8 cellular contexts compared by ENCODE assay signal in genomic region chr20:36092424-36093024, GRCh38.
DNase-seq lines count a peak whose midpoint lies in the region; ATAC-seq and TF ChIP-seq lines count a peak whose summit lies in the region.

No MANE protein-coding gene starts in this region.

- TF ChIP-seq CTCF in coronary artery (IDR thresholded peaks at IDR 0.05) (no peak), tibial nerve (IDR thresholded peaks at IDR 0.05) (no peak)

- 0 out of 2 replicates have a peak, but pooled peaks cover 2% of the 10 kb centered on the region for H3K9me3 ChIP-seq in SJSA1 (replicated peaks)
- H3K9me3 ChIP-seq in tibial nerve = no peaks in the 10 kb centered on the region

- WGBS in tibial nerve, 2 donors = 2% methylated on average over 13 of the region's 85 CpGs; no CpG with 5 or more reads in 1 of the 2 donors

- H3K27ac ChIP-seq in SJSA1 (no peak overlapping the region), coronary artery (peak overlapping the region; percentile 42 to 90), tibial nerve (peak overlapping the region in 3 of 4 donors; percentile 50 to 77 (median 75))

- DNase-seq in NCI-H1417 (lab: John Stamatoyannopoulos, UW) (peak in 2 of 3 experiments; percentile 75 to 82), NCI-H1417 treated with DMSO at 0.1 percent for 48 hours (lab: John Stamatoyannopoulos, UW) (no peak), SJSA1 (ENCODE audit: low read depth in 1 of 2, low spot score in 2 of 2) (no peak), coronary artery (ENCODE audit: low spot score) (no peak), lung microvascular endothelial cell (ENCODE audit: low read depth in 2 of 2) (peak; percentile 40 to 44), tibial nerve (ENCODE audit: low spot score in 2 of 2) (no peak)

- H3K4me1 ChIP-seq in SJSA1 (replicated peaks) = peaks cover 29% of the 10 kb centered on the region
- H3K4me1 ChIP-seq in tibial nerve = peaks cover 0 to 44% (median 17%) of the 10 kb centered on the region in 4 donors

- no peak for TF ChIP-seq POLR2A in tibial nerve (IDR thresholded peaks at IDR 0.05)

- no peaks in the 10 kb centered on the region for H3K36me3 ChIP-seq in SJSA1
- H3K36me3 ChIP-seq in tibial nerve = no peaks in the 10 kb centered on the region

- H3K4me3 ChIP-seq in SJSA1 = peak overlapping the region; percentile 44
- H3K4me3 ChIP-seq in coronary artery = peak overlapping the region; percentile 82
- H3K4me3 ChIP-seq in tibial nerve = peak overlapping the region; percentile 49 to 76 (median 66)

- ATAC-seq in HG02588 (IDR thresholded peaks at IDR 0.05; ENCODE audit: unreplicated experiment) (no peak), HG03342 (IDR thresholded peaks at IDR 0.05; ENCODE audit: unreplicated experiment) (no peak)

- H3K27me3 ChIP-seq in SJSA1 (replicated peaks) = peaks cover 24% of the 10 kb centered on the region
- H3K27me3 ChIP-seq in tibial nerve = peaks cover 0 to 13% of the 10 kb centered on the region in 2 donors

- TF ChIP-seq EP300 in tibial nerve (IDR thresholded peaks at IDR 0.05) = no peak

Comparison
In these comparisons a context has a peak if more than half of its experiments do, and no peak if none do; other contexts are left out.
1. DNase-seq: peak in NCI-H1417 (2 of 3) and lung microvascular endothelial cell (2 of 2); none in NCI-H1417 treated with DMSO at 0.1 percent for 48 hours (single experiment), SJSA1 (0 of 2), coronary artery (single experiment) and tibial nerve (0 of 2).
2. Peak in every context shown above with its lines, with median percentiles within 50 percentile points of each other: H3K4me3 ChIP-seq.